ENCODE assay signal across 22 cellular contexts in genomic region chr2:159101755-159102489, GRCh38.
DNase-seq lines count a peak whose midpoint lies in the region; ATAC-seq, FAIRE-seq and TF ChIP-seq lines count a peak whose summit lies in the region.
"Had no signal": no experiment of that assay in that cellular context is flagged by ENCODE, and none has a peak within 500 bp of the region (broad histone marks: within the 10 kb centered on the region; RNA-seq: fewer than 3 reads in every experiment).

No MANE protein-coding gene starts in this region.

- H3K36me3 Mint-ChIP-seq in CD4-positive, alpha-beta memory T cell: no peaks in the 10 kb centered on the region
- H3K36me3 Mint-ChIP-seq: activated naive CD4-positive, alpha-beta T cell treated with anti-CD3 and anti-CD28 coated beads, Interleukin-2, amount 50 U/mL, for 24 hours had no signal

- H3K4me2 ChIP-seq in K562 (ENCODE audit: insufficient read depth, low read length) (no peak overlapping the region), HepG2 (ENCODE audit: low read depth, low read length) (no peak overlapping the region)
- H3K4me2 ChIP-seq: hepatocyte had no signal

- TF ChIP-seq CTCF in K562 (IDR thresholded peaks at IDR 0.05 in 2 of 3, conservative IDR thresholded peaks at IDR 0.05 in 1 of 3; ENCODE audit: insufficient read depth in 2 of 3, low read depth in 1 of 3, low read length in 3 of 3) (no peak), HepG2 (CRISPR knock-in tag; IDR thresholded peaks at IDR 0.05) (no peak), thyroid gland (IDR thresholded peaks at IDR 0.05) (no peak)

- no peaks in the 10 kb centered on the region for H3K27me3 Mint-ChIP-seq in CD4-positive, alpha-beta memory T cell
- H3K27me3 Mint-ChIP-seq: activated naive CD4-positive, alpha-beta T cell treated with anti-CD3 and anti-CD28 coated beads, Interleukin-2, amount 50 U/mL, for 24 hours; B cell had no signal

- DNase-seq in NOMO-1 treated with DMSO at 0.1 percent for 48 hours (lab: John Stamatoyannopoulos, UW; ENCODE audit: unreplicated experiment) (peak; percentile 24), NOMO-1 treated with dmso at 0.1 percent for 144 hours (lab: John Stamatoyannopoulos, UW; ENCODE audit: unreplicated experiment) (no peak), K562 (ENCODE audit: extremely low read depth in 1 of 4, low spot score in 3 of 4) (no peak), HepG2 (ENCODE audit: low spot score) (no peak), thyroid gland (peak; percentile 63 to 69)
- DNase-seq in CD4-positive, alpha-beta memory T cell: no peak
- DNase-seq: activated CD4-positive, alpha-beta T cell treated with anti-CD3 and anti-CD28 coated beads for 48 hours; COR-L47; DMS79 treated with DMSO at 0.1 percent for 48 hours; erythroblast; foreskin fibroblast; immature natural killer cell; NCI-H1417; NCI-H748 treated with DMSO at 0.1 percent for 48 hours; SJCRH30 had no signal

- H3K4me3 Mint-ChIP-seq in CD4-positive, alpha-beta memory T cell: no peak overlapping the region
- H3K4me3 Mint-ChIP-seq: activated naive CD4-positive, alpha-beta T cell treated with anti-CD3 and anti-CD28 coated beads, Interleukin-2, amount 50 U/mL, for 24 hours; B cell; immature natural killer cell had no signal

- CTCF ChIA-PET in K562 (lab: Yijun Ruan, JAX; ENCODE audit: low intra/inter-chr PET ratio) (no interaction called here), HepG2 (lab: Yijun Ruan, JAX; ENCODE audit: low intra/inter-chr PET ratio, low total read pairs) (no interaction called here)
- CTCF ChIA-PET in CD4-positive, alpha-beta memory T cell (lab: Charles Lee; ENCODE audit: partially characterized antibody): interaction anchor here (1.3 kb wide), 1 partner anchor 17 kb away, joined by 3 read pairs; no protein-coding TSS in a partner anchor

- H3K4me3 ChIP-seq in K562: no peak overlapping the region
- H3K4me3 ChIP-seq in HepG2 (replicated peaks in 1 of 3; ENCODE audit: insufficient read depth in 1 of 3, low read depth in 2 of 3, low read length in 3 of 3): no peak overlapping the region
- H3K4me3 ChIP-seq in thyroid gland (replicated peaks in 1 of 3): no peak overlapping the region
- H3K4me3 ChIP-seq in CD4-positive, alpha-beta memory T cell (ENCODE audit: low read length in 2 of 2): no peak overlapping the region
- H3K4me3 ChIP-seq: GM12878, hepatocyte, SJCRH30 had no signal

- in situ Hi-C loops in K562 (cut with MboI): no loop called here
- in situ Hi-C loops in HepG2 (cut with HindIII; ENCODE audit: extremely low pct_ligation_motif_present, low pct_unique_long_range_greater_than_20kb): no loop called here

- TF ChIP-seq EP300 in K562 (IDR thresholded peaks at IDR 0.05; ENCODE audit: low read length): no peak
- TF ChIP-seq EP300 in HepG2 (IDR thresholded peaks at IDR 0.05; ENCODE audit: low read depth in 2 of 2, low read length in 2 of 2): no peak
- no peak for TF ChIP-seq EP300 in HepG2 (CRISPR knock-in tag; IDR thresholded peaks at IDR 0.05; ENCODE audit: borderline replicate concordance)

- H3K4me1 Mint-ChIP-seq in CD4-positive, alpha-beta memory T cell: no peaks in the 10 kb centered on the region
- H3K4me1 Mint-ChIP-seq: activated naive CD4-positive, alpha-beta T cell treated with anti-CD3 and anti-CD28 coated beads, Interleukin-2, amount 50 U/mL, for 24 hours; B cell; immature natural killer cell had no signal

- H3K9ac ChIP-seq in K562 (ENCODE audit: insufficient read depth in 1 of 2, low read depth in 2 of 2, low read length in 2 of 2) (no peak overlapping the region), HepG2 (ENCODE audit: insufficient read depth, low read depth, low read length) (no peak overlapping the region)

- H3K9me3 ChIP-seq in K562 (replicated peaks; ENCODE audit: control insufficient read depth, insufficient read depth, low read depth, low read length) (no peaks in the 10 kb centered on the region), HepG2 (ENCODE audit: low read length) (0 out of 2 replicates have a peak, but pooled peaks cover under 1% of the 10 kb centered on the region), thyroid gland (no peaks in the 10 kb centered on the region)
- H3K9me3 ChIP-seq in CD4-positive, alpha-beta memory T cell (ENCODE audit: control insufficient read depth in 1 of 2, low read length in 2 of 2): no peaks in the 10 kb centered on the region
- H3K9me3 ChIP-seq: SJCRH30 had no signal

- H3K9me3 Mint-ChIP-seq in CD4-positive, alpha-beta memory T cell: peaks cover 0 to 3% (median 1%) of the 10 kb centered on the region in 8 donors
- H3K9me3 Mint-ChIP-seq: activated naive CD4-positive, alpha-beta T cell treated with anti-CD3 and anti-CD28 coated beads, Interleukin-2, amount 50 U/mL, for 24 hours had no signal

- H2AFZ ChIP-seq in K562 (ENCODE audit: low read depth, low read length) (peak overlapping the region; percentile 56), HepG2 (ENCODE audit: low read length) (no peak overlapping the region)
- H2AFZ ChIP-seq: hepatocyte had no signal

- H3K9me1 ChIP-seq in K562 (ENCODE audit: control insufficient read depth, insufficient read depth, low read length): no peaks in the 10 kb centered on the region

- no peak for ATAC-seq in K562
- no peak for ATAC-seq in HepG2
- no peak for ATAC-seq in GM21825 (IDR thresholded peaks at IDR 0.05; ENCODE audit: unreplicated experiment)
- ATAC-seq in HG03521 (IDR thresholded peaks at IDR 0.05; ENCODE audit: unreplicated experiment): no peak
- ATAC-seq: GM12878 had no signal

- H3K27me3 ChIP-seq in K562 (ENCODE audit: control insufficient read depth in 2 of 2, insufficient read depth in 2 of 2, low read length in 2 of 2): peaks cover 5 to 6% of the 10 kb centered on the region in 2 experiments; a peak in 2 of 5 replicates
- no peaks in the 10 kb centered on the region for H3K27me3 ChIP-seq in HepG2 (ENCODE audit: control insufficient read depth in 1 of 2, insufficient read depth in 2 of 2, low read length in 2 of 2)
- no peaks in the 10 kb centered on the region for H3K27me3 ChIP-seq in thyroid gland
- no peaks in the 10 kb centered on the region for H3K27me3 ChIP-seq in CD4-positive, alpha-beta memory T cell (ENCODE audit: insufficient read depth, low read length)
- H3K27me3 ChIP-seq: hepatocyte, SJCRH30 had no signal

- no peaks in the 10 kb centered on the region; a peak in 1 of 5 replicates for H3K4me1 ChIP-seq in K562 (replicated peaks in 1 of 2; ENCODE audit: control insufficient read depth in 2 of 2, insufficient read depth in 2 of 2, low read length in 2 of 2)
- peaks cover 26% of the 10 kb centered on the region for H3K4me1 ChIP-seq in HepG2 (ENCODE audit: insufficient read depth, low read length)
- peaks cover 34 to 41% of the 10 kb centered on the region in 2 donors for H3K4me1 ChIP-seq in thyroid gland
- H3K4me1 ChIP-seq in CD4-positive, alpha-beta memory T cell (ENCODE audit: insufficient read depth, low read length): peaks cover 4% of the 10 kb centered on the region

- no peaks in the 10 kb centered on the region for H3K79me2 ChIP-seq in K562 (ENCODE audit: control insufficient read depth, insufficient read depth, low read length)
- H3K79me2 ChIP-seq in HepG2 (ENCODE audit: insufficient read depth, low read length): no peaks in the 10 kb centered on the region

- H3K36me3 ChIP-seq in K562 (ENCODE audit: control insufficient read depth, insufficient read depth, low read length) (no peaks in the 10 kb centered on the region), HepG2 (replicated peaks in 1 of 2; ENCODE audit: control insufficient read depth in 1 of 2, insufficient read depth in 2 of 2, low read length in 2 of 2) (no peaks in the 10 kb centered on the region), thyroid gland (no peaks in the 10 kb centered on the region)
- H3K36me3 ChIP-seq in CD4-positive, alpha-beta memory T cell (ENCODE audit: insufficient read depth, low read length): no peaks in the 10 kb centered on the region
- H3K36me3 ChIP-seq: SJCRH30 had no signal

- WGBS in K562 (ENCODE audit: insufficient coverage, low coverage, missing lambda C conversion rate): 47% methylated on average over 7 of the region's 8 CpGs
- 84% methylated on average over 8 of the region's 8 CpGs for WGBS in HepG2 (ENCODE audit: low lambda C conversion rate)
- 49 to 53% methylated on average over 7 to 8 of the region's 8 CpGs for WGBS in thyroid gland, 2 donors

- POLR2A ChIA-PET in K562 (lab: Yijun Ruan, JAX) (interaction anchor here (1.0 kb wide), 1 partner anchor 9 kb away, joined by 3 read pairs; no protein-coding TSS in a partner anchor), HepG2 (lab: Yijun Ruan, JAX) (no interaction called here)
- POLR2A ChIA-PET in CD4-positive, alpha-beta memory T cell (lab: Charles Lee; ENCODE audit: partially characterized antibody): no interaction called here

- no peak overlapping the region for H3K27ac Mint-ChIP-seq in CD4-positive, alpha-beta memory T cell
- H3K27ac Mint-ChIP-seq: activated naive CD4-positive, alpha-beta T cell treated with anti-CD3 and anti-CD28 coated beads, Interleukin-2, amount 50 U/mL, for 24 hours; B cell; immature natural killer cell had no signal

- TF ChIP-seq RAD21 in K562 (CRISPR knock-in tag; conservative IDR thresholded peaks at IDR 0.05 in 1 of 2, IDR thresholded peaks at IDR 0.05 in 1 of 2) (no peak), HepG2 (CRISPR knock-in tag; IDR thresholded peaks at IDR 0.05) (no peak)

- FAIRE-seq in K562 (lab: Jason Lieb, UNC) (no peak), HepG2 (lab: Jason Lieb, UNC) (no peak)
- FAIRE-seq: GM12878, H1 had no signal

- TF ChIP-seq POLR2A in K562 (conservative IDR thresholded peaks at IDR 0.05): no peak
- no peak for TF ChIP-seq POLR2A in HepG2 (IDR thresholded peaks at IDR 0.05; ENCODE audit: insufficient read depth in 1 of 2, low read depth in 2 of 2, low read length in 2 of 2)
- TF ChIP-seq POLR2A in thyroid gland (IDR thresholded peaks at IDR 0.05): no peak

- intact Hi-C loops in K562 (cut with micrococcal nuclease): no loop called here
- intact Hi-C loops in HepG2 (cut with micrococcal nuclease; ENCODE audit: unreplicated experiment): no loop called here
- intact Hi-C loops in thyroid gland (cut with DNase I): no loop called here
- intact Hi-C loops in CD4-positive, alpha-beta memory T cell (cut with micrococcal nuclease): no loop called here

- H4K20me1 ChIP-seq in K562 (replicated peaks; ENCODE audit: control insufficient read depth, insufficient read depth, low read length) (no peaks in the 10 kb centered on the region), HepG2 (ENCODE audit: insufficient read depth, low read length) (no peaks in the 10 kb centered on the region)

- H3K27ac ChIP-seq in K562 (ENCODE audit: extremely low read depth, low read depth, low read length) (no peak overlapping the region), HepG2 (ENCODE audit: extremely low read length, insufficient read depth, low read length) (no peak overlapping the region), thyroid gland (peak overlapping the region; percentile 10 to 75 (median 48))
- no peak overlapping the region for H3K27ac ChIP-seq in CD4-positive, alpha-beta memory T cell (ENCODE audit: low read depth, low read length)
- H3K27ac ChIP-seq: hepatocyte, SJCRH30 had no signal

- no TSS peak for BruUV-seq in K562 (replicated peaks; lab: Mats Ljungman, UMichigan)
- BruUV-seq in HepG2 (replicated peaks; lab: Mats Ljungman, UMichigan): no TSS peak

TF ChIP-seq in K562, 482 proteins besides CTCF, POLR2A, EP300 and RAD21 (continues in another document):
- TF ChIP-seq ZNF76 (CRISPR knock-in tag; IDR thresholded peaks at IDR 0.05; ENCODE audit: borderline replicate concordance): no peak

TF ChIP-seq in HepG2, 621 proteins besides CTCF, POLR2A, EP300 and RAD21 (continues in another document):
- TF ChIP-seq MAFF (IDR thresholded peaks at IDR 0.05; ENCODE audit: low read depth, low read length): 0 out of 2 replicates have a peak, but pooled peaks have one; percentile 6

Comparison
In these comparisons a context has a peak if more than half of its experiments do, and no peak if none do; other contexts are left out.
1. DNase-seq: peak in NOMO-1 treated with DMSO at 0.1 percent for 48 hours (single experiment) and thyroid gland (2 of 2); none in NOMO-1 treated with dmso at 0.1 percent for 144 hours (single experiment), K562 (0 of 4), HepG2 (single experiment) and CD4-positive, alpha-beta memory T cell (0 of 5).
2. H3K27ac ChIP-seq: peak in thyroid gland (3 of 3); none in K562 (single experiment), HepG2 (single experiment) and CD4-positive, alpha-beta memory T cell (single experiment).